8 cellular contexts compared by ENCODE assay signal in genomic region chr10:101354584-101355070, GRCh38. TPM values are rescaled to one million over a fixed set of nuclear protein-coding genes. Genes with fewer than 3 reads are reported as not detected.
DNase-seq lines count a peak whose midpoint lies in the region; ATAC-seq and TF ChIP-seq lines count a peak whose summit lies in the region.

No MANE protein-coding gene starts in this region.

- H3K4me1 Mint-ChIP-seq in activated CD4-positive, alpha-beta T cell treated with anti-CD3 and anti-CD28 coated beads, Interleukin-2, amount 10 ng/mL, durations not matched to agents 7 days and 5 days: peaks cover 27% of the 10 kb centered on the region

- no peaks in the 10 kb centered on the region for H3K9me3 Mint-ChIP-seq in activated CD4-positive, alpha-beta T cell treated with anti-CD3 and anti-CD28 coated beads, Interleukin-2, amount 10 ng/mL, durations not matched to agents 7 days and 5 days

- no peak for DNase-seq in activated CD4-positive, alpha-beta T cell treated with anti-CD3 and anti-CD28 coated beads, Interleukin-2, amount 10 ng/mL, durations not matched to agents 7 days and 5 days
- DNase-seq in activated CD4-positive, alpha-beta T cell treated with anti-CD3 and anti-CD28 coated beads, Interleukin-2, amount 50 U/mL, for 48 hours: no peak
- DNase-seq in fibroblast of mammary gland (ENCODE audit: low read depth): no peak
- DNase-seq in ovary: no peak
- DNase-seq in stimulated activated CD4-positive, alpha-beta T cell treated with anti-CD3 and anti-CD28 coated beads, Interleukin-4, amount 100 ng/mL, for 1 hour: no peak
- DNase-seq in CD1c-positive myeloid dendritic cell (ENCODE audit: extremely low spot score): no peak
- no peak for DNase-seq in NCI-H2196 treated with DMSO at 0.1 percent for 48 hours (lab: John Stamatoyannopoulos, UW; ENCODE audit: unreplicated experiment)

- peaks cover 9% of the 10 kb centered on the region for H3K4me1 ChIP-seq in ovary (ENCODE audit: insufficient read depth)

- peak; percentile 54 for ATAC-seq in SK-N-SH treated with all-trans-retinoic acid at 6 μM for 48 hours

- TF ChIP-seq POLR2A in ovary (IDR thresholded peaks at IDR 0.05): no peak

- peak overlapping the region; percentile 90 for H3K4me3 Mint-ChIP-seq in activated CD4-positive, alpha-beta T cell treated with anti-CD3 and anti-CD28 coated beads, Interleukin-2, amount 10 ng/mL, durations not matched to agents 7 days and 5 days

- POLR2A ChIA-PET in activated CD4-positive, alpha-beta T cell treated with anti-CD3 and anti-CD28 coated beads, Interleukin-2, amount 10 ng/mL, durations not matched to agents 7 days and 5 days (lab: Charles Lee): no interaction called here

- peak overlapping the region; percentile 70 to 82 for H3K27ac ChIP-seq in ovary

- peaks cover 10% of the 10 kb centered on the region for H3K27me3 Mint-ChIP-seq in activated CD4-positive, alpha-beta T cell treated with anti-CD3 and anti-CD28 coated beads, Interleukin-2, amount 10 ng/mL, durations not matched to agents 7 days and 5 days

- H3K4me3 ChIP-seq in fibroblast of mammary gland (ENCODE audit: control insufficient read depth, low read depth, low read length) (peak overlapping the region; percentile 82), ovary (peak overlapping the region; percentile 98)

- no peak for TF ChIP-seq EP300 in ovary (IDR thresholded peaks at IDR 0.05)

- peaks cover 6% of the 10 kb centered on the region for H3K36me3 Mint-ChIP-seq in activated CD4-positive, alpha-beta T cell treated with anti-CD3 and anti-CD28 coated beads, Interleukin-2, amount 10 ng/mL, durations not matched to agents 7 days and 5 days (ENCODE audit: low read depth)

- no peaks in the 10 kb centered on the region for H3K36me3 ChIP-seq in ovary

- 0 to 1% (median 1%) methylated on average over 9 of the region's 9 CpGs for WGBS in ovary, 3 donors

- H3K27ac Mint-ChIP-seq in activated CD4-positive, alpha-beta T cell treated with anti-CD3 and anti-CD28 coated beads, Interleukin-2, amount 10 ng/mL, durations not matched to agents 7 days and 5 days: peak overlapping the region; percentile 96

- TF ChIP-seq CTCF in fibroblast of mammary gland (conservative IDR thresholded peaks at IDR 0.05; ENCODE audit: control insufficient read depth, insufficient read depth, low read depth, low read length): no peak
- no peak for TF ChIP-seq CTCF in ovary (IDR thresholded peaks at IDR 0.05)

- no peaks in the 10 kb centered on the region for H3K9me3 ChIP-seq in ovary

- no peaks in the 10 kb centered on the region for H3K27me3 ChIP-seq in ovary

- intact Hi-C loops in ovary (cut with DNase I): no loop called here

- CTCF ChIA-PET in activated CD4-positive, alpha-beta T cell treated with anti-CD3 and anti-CD28 coated beads, Interleukin-2, amount 10 ng/mL, durations not matched to agents 7 days and 5 days (lab: Charles Lee): no interaction called here

TF ChIP-seq in SK-N-SH treated with all-trans-retinoic acid at 6 μM for 48 hours, 23 proteins besides CTCF, POLR2A, EP300 and RAD21:
- no peak for TF ChIP-seq ZNF70 (CRISPR knock-in tag; IDR thresholded peaks at IDR 0.05)
- no peak for TF ChIP-seq CSDC2 (CRISPR knock-in tag; IDR thresholded peaks at IDR 0.05)
- TF ChIP-seq CSRNP3 (CRISPR knock-in tag; IDR thresholded peaks at IDR 0.05): no peak
- no peak for TF ChIP-seq ARNTL (CRISPR knock-in tag; IDR thresholded peaks at IDR 0.05; ENCODE audit: borderline replicate concordance, low read depth)
- no peak for TF ChIP-seq SNAI2 (CRISPR knock-in tag; IDR thresholded peaks at IDR 0.05)
- TF ChIP-seq TOX (CRISPR knock-in tag; IDR thresholded peaks at IDR 0.05; ENCODE audit: borderline replicate concordance): no peak
- no peak for TF ChIP-seq ZNF565 (CRISPR knock-in tag; conservative IDR thresholded peaks at IDR 0.05; ENCODE audit: low read depth)
- TF ChIP-seq TCF4 (CRISPR knock-in tag; IDR thresholded peaks at IDR 0.05; ENCODE audit: borderline replicate concordance): no peak
- TF ChIP-seq, protein P1, sequence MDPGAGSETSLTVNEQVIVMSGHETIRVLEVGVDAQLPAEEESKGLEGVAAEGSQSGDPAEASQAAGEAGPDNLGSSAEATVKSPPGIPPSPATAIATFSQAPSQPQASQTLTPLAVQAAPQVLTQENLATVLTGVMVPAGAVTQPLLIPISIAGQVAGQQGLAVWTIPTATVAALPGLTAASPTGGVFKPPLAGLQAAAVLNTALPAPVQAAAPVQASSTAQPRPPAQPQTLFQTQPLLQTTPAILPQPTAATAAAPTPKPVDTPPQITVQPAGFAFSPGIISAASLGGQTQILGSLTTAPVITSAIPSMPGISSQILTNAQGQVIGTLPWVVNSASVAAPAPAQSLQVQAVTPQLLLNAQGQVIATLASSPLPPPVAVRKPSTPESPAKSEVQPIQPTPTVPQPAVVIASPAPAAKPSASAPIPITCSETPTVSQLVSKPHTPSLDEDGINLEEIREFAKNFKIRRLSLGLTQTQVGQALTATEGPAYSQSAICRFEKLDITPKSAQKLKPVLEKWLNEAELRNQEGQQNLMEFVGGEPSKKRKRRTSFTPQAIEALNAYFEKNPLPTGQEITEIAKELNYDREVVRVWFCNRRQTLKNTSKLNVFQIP (CRISPR knock-in tag; IDR thresholded peaks at IDR 0.05; ENCODE audit: borderline replicate concordance, low read depth): no peak
- no peak for TF ChIP-seq GLIS3 (CRISPR knock-in tag; IDR thresholded peaks at IDR 0.05)
- no peak for TF ChIP-seq RARB (CRISPR knock-in tag; IDR thresholded peaks at IDR 0.05)
- no peak for TF ChIP-seq ESRRG (CRISPR knock-in tag; IDR thresholded peaks at IDR 0.05)
- TF ChIP-seq, protein P2, sequence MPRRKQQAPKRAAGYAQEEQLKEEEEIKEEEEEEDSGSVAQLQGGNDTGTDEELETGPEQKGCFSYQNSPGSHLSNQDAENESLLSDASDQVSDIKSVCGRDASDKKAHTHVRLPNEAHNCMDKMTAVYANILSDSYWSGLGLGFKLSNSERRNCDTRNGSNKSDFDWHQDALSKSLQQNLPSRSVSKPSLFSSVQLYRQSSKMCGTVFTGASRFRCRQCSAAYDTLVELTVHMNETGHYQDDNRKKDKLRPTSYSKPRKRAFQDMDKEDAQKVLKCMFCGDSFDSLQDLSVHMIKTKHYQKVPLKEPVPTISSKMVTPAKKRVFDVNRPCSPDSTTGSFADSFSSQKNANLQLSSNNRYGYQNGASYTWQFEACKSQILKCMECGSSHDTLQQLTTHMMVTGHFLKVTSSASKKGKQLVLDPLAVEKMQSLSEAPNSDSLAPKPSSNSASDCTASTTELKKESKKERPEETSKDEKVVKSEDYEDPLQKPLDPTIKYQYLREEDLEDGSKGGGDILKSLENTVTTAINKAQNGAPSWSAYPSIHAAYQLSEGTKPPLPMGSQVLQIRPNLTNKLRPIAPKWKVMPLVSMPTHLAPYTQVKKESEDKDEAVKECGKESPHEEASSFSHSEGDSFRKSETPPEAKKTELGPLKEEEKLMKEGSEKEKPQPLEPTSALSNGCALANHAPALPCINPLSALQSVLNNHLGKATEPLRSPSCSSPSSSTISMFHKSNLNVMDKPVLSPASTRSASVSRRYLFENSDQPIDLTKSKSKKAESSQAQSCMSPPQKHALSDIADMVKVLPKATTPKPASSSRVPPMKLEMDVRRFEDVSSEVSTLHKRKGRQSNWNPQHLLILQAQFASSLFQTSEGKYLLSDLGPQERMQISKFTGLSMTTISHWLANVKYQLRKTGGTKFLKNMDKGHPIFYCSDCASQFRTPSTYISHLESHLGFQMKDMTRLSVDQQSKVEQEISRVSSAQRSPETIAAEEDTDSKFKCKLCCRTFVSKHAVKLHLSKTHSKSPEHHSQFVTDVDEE (CRISPR knock-in tag; IDR thresholded peaks at IDR 0.05): no peak
- TF ChIP-seq PPARA (CRISPR knock-in tag; IDR thresholded peaks at IDR 0.05; ENCODE audit: borderline replicate concordance): no peak
- no peak for TF ChIP-seq ZFP3 (CRISPR knock-in tag; IDR thresholded peaks at IDR 0.05)
- TF ChIP-seq BACH2 (CRISPR knock-in tag; IDR thresholded peaks at IDR 0.05; ENCODE audit: borderline replicate concordance): no peak
- TF ChIP-seq CREB5 (CRISPR knock-in tag; IDR thresholded peaks at IDR 0.05; ENCODE audit: low read depth): no peak
- no peak for TF ChIP-seq ZC3H10 (CRISPR knock-in tag; IDR thresholded peaks at IDR 0.05)

RNA-seq across cellular contexts. Expression of gene BTRC, which starts 0.7 kb away (rescaled TPM):
- 10 to 100 TPM; 14.3 to 14.8 TPM for total RNA-seq in activated CD4-positive, alpha-beta T cell treated with anti-CD3 and anti-CD28 coated beads, Interleukin-2, amount 10 ng/mL, durations not matched to agents 7 days and 5 days
- 10 to 100 TPM; 12.3 to 31.4 (median 27.7) TPM for total RNA-seq in ovary
- 10 to 100 TPM in 1 of 2 donors, 1 to 10 TPM in 1; 7.2 to 24.0 TPM for polyA plus RNA-seq in ovary
